Comparison of ENCODE assay signal across 10 cellular contexts in genomic region chr1:108592030-108592759, GRCh38. TPM values are rescaled to one million over a fixed set of nuclear protein-coding genes. Genes with fewer than 3 reads are reported as not detected.
DNase-seq lines count a peak whose midpoint lies in the region; ATAC-seq, FAIRE-seq and TF ChIP-seq lines count a peak whose summit lies in the region.
"Had no signal": no experiment of that assay in that cellular context is flagged by ENCODE, and none has a peak within 500 bp of the region (broad histone marks: within the 10 kb centered on the region; RNA-seq: fewer than 3 reads in every experiment).

No MANE protein-coding gene starts in this region.

- H3K36me3 ChIP-seq in K562 (ENCODE audit: control insufficient read depth, insufficient read depth, low read length): no peaks in the 10 kb centered on the region

- no peak overlapping the region for H3K4me2 ChIP-seq in K562 (ENCODE audit: insufficient read depth, low read length)

- H3K27me3 ChIP-seq in K562 (ENCODE audit: control insufficient read depth in 2 of 2, insufficient read depth in 2 of 2, low read length in 2 of 2): no peaks in the 10 kb centered on the region

- peak overlapping the region; percentile 36 to 74 (median 41) for H3K27ac Mint-ChIP-seq in nephron

- H3K79me2 ChIP-seq in K562 (ENCODE audit: control insufficient read depth, insufficient read depth, low read length): peaks cover 19% of the 10 kb centered on the region

- H3K9me3 ChIP-seq in K562 (replicated peaks; ENCODE audit: control insufficient read depth, insufficient read depth, low read depth, low read length): no peaks in the 10 kb centered on the region

- in situ Hi-C loops in K562 (cut with MboI): no loop called here

- TF ChIP-seq EP300 in K562 (IDR thresholded peaks at IDR 0.05; ENCODE audit: low read length): no peak

- H3K4me1 Mint-ChIP-seq in nephron: peaks cover 33% of the 10 kb centered on the region

- H3K27me3 Mint-ChIP-seq in nephron (ENCODE audit: low read depth): no peaks in the 10 kb centered on the region

- DNase-seq in GM12865 (ENCODE audit: low read depth) (peak; percentile 5), LHCN-M2 (ENCODE audit: low read depth) (peak; percentile 11), K562 (ENCODE audit: extremely low read depth in 1 of 4, low spot score in 3 of 4) (no peak), substantia nigra (lab: John Stamatoyannopoulos, UW) (no peak), GM19239 (ENCODE audit: insufficient read length, low spot score) (no peak), activated gamma-delta T cell (lab: John Stamatoyannopoulos, UW) (no peak)
- DNase-seq: foreskin fibroblast, NCI-H510A treated with DMSO at 0.1 percent for 48 hours had no signal

- no peak for TF ChIP-seq CTCF in GM12865 (IDR thresholded peaks at IDR 0.05; ENCODE audit: insufficient read depth, low read depth, low read length, missing control alignments)
- no peak for TF ChIP-seq CTCF in K562 (IDR thresholded peaks at IDR 0.05 in 2 of 3, conservative IDR thresholded peaks at IDR 0.05 in 1 of 3; ENCODE audit: insufficient read depth in 2 of 3, low read depth in 1 of 3, low read length in 3 of 3)
- TF ChIP-seq CTCF in nephron (IDR thresholded peaks at IDR 0.05; ENCODE audit: unreplicated experiment in 3 of 3): no peak

- no peak overlapping the region for H3K4me3 ChIP-seq in GM12865 (ENCODE audit: low read depth, low read length)
- no peak overlapping the region for H3K4me3 ChIP-seq in K562

- H4K20me1 ChIP-seq in K562 (replicated peaks; ENCODE audit: control insufficient read depth, insufficient read depth, low read length): peaks cover under 1% of the 10 kb centered on the region

- H3K9me3 Mint-ChIP-seq in nephron: no peaks in the 10 kb centered on the region

- no peaks in the 10 kb centered on the region for H3K9me1 ChIP-seq in K562 (ENCODE audit: control insufficient read depth, insufficient read depth, low read length)

- no peak for TF ChIP-seq POLR2A in K562 (conservative IDR thresholded peaks at IDR 0.05)

- TF ChIP-seq RAD21 in K562 (CRISPR knock-in tag; conservative IDR thresholded peaks at IDR 0.05 in 1 of 2, IDR thresholded peaks at IDR 0.05 in 1 of 2): no peak

- POLR2A ChIA-PET in K562 (lab: Yijun Ruan, JAX): no interaction called here

- intact Hi-C loops in K562 (cut with micrococcal nuclease): no loop called here

- no peak overlapping the region for H3K9ac ChIP-seq in K562 (ENCODE audit: insufficient read depth in 1 of 2, low read depth in 2 of 2, low read length in 2 of 2)

- H3K4me1 ChIP-seq in K562 (replicated peaks in 1 of 2; ENCODE audit: control insufficient read depth in 2 of 2, insufficient read depth in 2 of 2, low read length in 2 of 2): peaks cover 0 to 2% of the 10 kb centered on the region in 2 experiments; a peak in 3 of 5 replicates

- CTCF ChIA-PET in K562 (lab: Yijun Ruan, JAX; ENCODE audit: low intra/inter-chr PET ratio): no interaction called here

- 61% methylated on average over 5 of the region's 5 CpGs for WGBS in K562 (ENCODE audit: insufficient coverage, low coverage, missing lambda C conversion rate)

- no peak overlapping the region for H2AFZ ChIP-seq in K562 (ENCODE audit: low read depth, low read length)

- no TSS peak for BruUV-seq in K562 (replicated peaks; lab: Mats Ljungman, UMichigan)

- no peak for FAIRE-seq in K562 (lab: Jason Lieb, UNC)
- FAIRE-seq in GM19239 (lab: Jason Lieb, UNC): no peak

- no peak for ATAC-seq in K562
- ATAC-seq in GM19452 (IDR thresholded peaks at IDR 0.05; ENCODE audit: unreplicated experiment): no peak

- no peaks in the 10 kb centered on the region for H3K36me3 Mint-ChIP-seq in nephron (ENCODE audit: low read depth)

- H3K27ac ChIP-seq in K562 (ENCODE audit: extremely low read depth, low read depth, low read length) (no peak overlapping the region), substantia nigra (ENCODE audit: low read depth, low read length, poor library complexity, severe bottlenecking) (no peak overlapping the region)

- no peak overlapping the region for H3K4me3 Mint-ChIP-seq in nephron

TF ChIP-seq in K562, 482 proteins besides CTCF, POLR2A, EP300 and RAD21:
- TF ChIP-seq ZNF165 (CRISPR knock-in tag; IDR thresholded peaks at IDR 0.05; ENCODE audit: borderline replicate concordance): no peak
- TF ChIP-seq, protein P1, sequence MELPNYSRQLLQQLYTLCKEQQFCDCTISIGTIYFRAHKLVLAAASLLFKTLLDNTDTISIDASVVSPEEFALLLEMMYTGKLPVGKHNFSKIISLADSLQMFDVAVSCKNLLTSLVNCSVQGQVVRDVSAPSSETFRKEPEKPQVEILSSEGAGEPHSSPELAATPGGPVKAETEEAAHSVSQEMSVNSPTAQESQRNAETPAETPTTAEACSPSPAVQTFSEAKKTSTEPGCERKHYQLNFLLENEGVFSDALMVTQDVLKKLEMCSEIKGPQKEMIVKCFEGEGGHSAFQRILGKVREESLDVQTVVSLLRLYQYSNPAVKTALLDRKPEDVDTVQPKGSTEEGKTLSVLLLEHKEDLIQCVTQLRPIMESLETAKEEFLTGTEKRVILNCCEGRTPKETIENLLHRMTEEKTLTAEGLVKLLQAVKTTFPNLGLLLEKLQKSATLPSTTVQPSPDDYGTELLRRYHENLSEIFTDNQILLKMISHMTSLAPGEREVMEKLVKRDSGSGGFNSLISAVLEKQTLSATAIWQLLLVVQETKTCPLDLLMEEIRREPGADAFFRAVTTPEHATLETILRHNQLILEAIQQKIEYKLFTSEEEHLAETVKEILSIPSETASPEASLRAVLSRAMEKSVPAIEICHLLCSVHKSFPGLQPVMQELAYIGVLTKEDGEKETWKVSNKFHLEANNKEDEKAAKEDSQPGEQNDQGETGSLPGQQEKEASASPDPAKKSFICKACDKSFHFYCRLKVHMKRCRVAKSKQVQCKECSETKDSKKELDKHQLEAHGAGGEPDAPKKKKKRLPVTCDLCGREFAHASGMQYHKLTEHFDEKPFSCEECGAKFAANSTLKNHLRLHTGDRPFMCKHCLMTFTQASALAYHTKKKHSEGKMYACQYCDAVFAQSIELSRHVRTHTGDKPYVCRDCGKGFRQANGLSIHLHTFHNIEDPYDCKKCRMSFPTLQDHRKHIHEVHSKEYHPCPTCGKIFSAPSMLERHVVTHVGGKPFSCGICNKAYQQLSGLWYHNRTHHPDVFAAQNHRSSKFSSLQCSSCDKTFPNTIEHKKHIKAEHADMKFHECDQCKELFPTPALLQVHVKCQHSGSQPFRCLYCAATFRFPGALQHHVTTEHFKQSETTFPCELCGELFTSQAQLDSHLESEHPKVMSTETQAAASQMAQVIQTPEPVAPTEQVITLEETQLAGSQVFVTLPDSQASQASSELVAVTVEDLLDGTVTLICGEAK (IDR thresholded peaks at IDR 0.05): peak; percentile 62; the same call in 1 of the 2 replicates
- TF ChIP-seq, protein P1 (CRISPR knock-in tag; IDR thresholded peaks at IDR 0.05): no peak

RNA-seq across cellular contexts. Expression of gene EEIG2, which starts 32.3 kb away (rescaled TPM):
- 16.1 and 16.7 TPM in 2 replicates for total RNA-seq in LHCN-M2 (2014; rRNA removed)
- 2.7 TPM for polyA plus RNA-seq in LHCN-M2 (2012)
- 7.7 and 20.8 TPM in 2 replicates for total RNA-seq in K562 (2011; cell fraction: chromatin; rRNA removed; ENCODE audit: low replicate concordance)
- total RNA-seq in K562 (2011; cell fraction: nucleolus; rRNA removed): 3.3 and 4.5 TPM in 2 replicates
- total RNA-seq in K562 (2011; cell fraction: nucleoplasm; rRNA removed): 9.1 and 18.0 TPM in 2 replicates
- total RNA-seq in K562 (2014; rRNA removed): 13.9 and 14.5 TPM in 2 replicates
- total RNA-seq in K562 (2014; rRNA removed; fragmentation: Illumina TruSeq; extraction: Trizol): 26.9 and 27.3 TPM in 2 replicates
- total RNA-seq in K562 (2015; rRNA removed; fragmentation: Illumina TruSeq; extraction: Trizol): 21.8 and 24.4 TPM in 2 replicates
- 21.0 and 22.8 TPM in 2 replicates for total RNA-seq in K562 (2021)
- 18.8 and 21.1 TPM in 2 replicates for polyA plus RNA-seq in K562 (2011; rRNA removed)
- 4.0 and 10.7 TPM in 2 replicates for polyA plus RNA-seq in K562 (2011; cell fraction: cytosol; rRNA removed)
- 6.8 and 10.7 TPM in 2 replicates for polyA plus RNA-seq in K562 (2011; cell fraction: nucleus; rRNA removed)
- polyA plus RNA-seq in K562 (2012): 10.8 and 18.5 TPM in 2 replicates
- 11.8 and 15.2 TPM in 2 replicates for polyA plus RNA-seq in K562 (2014; fragmentation: Illumina TruSeq; extraction: Trizol)
- polyA plus RNA-seq in K562 (2014; fragmentation: Nextera tagmentation; extraction: Ambion mirVana): 1 to 10 TPM; 6.1 to 8.0 TPM
- polyA plus RNA-seq in K562 (2014; rRNA removed): 12.2 and 12.7 TPM in 2 replicates
- 30.8 and 35.3 TPM in 2 replicates for polyA minus RNA-seq in K562 (2011; rRNA and poly(A)+ RNA removed)
- 13.7 and 16.0 TPM in 2 replicates for polyA minus RNA-seq in K562 (2011; cell fraction: cytosol; rRNA and poly(A)+ RNA removed)
- polyA minus RNA-seq in K562 (2011; cell fraction: nucleus; rRNA and poly(A)+ RNA removed): 6.6 and 11.7 TPM in 2 replicates

Comparison
In these comparisons a context has a peak if more than half of its experiments do, and no peak if none do; other contexts are left out.
1. DNase-seq: peak in GM12865 (single experiment) and LHCN-M2 (single experiment); none in K562 (0 of 4), substantia nigra (0 of 49), GM19239 (single experiment) and activated gamma-delta T cell (single experiment).